ENCODE assay signal across 9 cellular contexts in genomic region chr1:48499211-48499610, GRCh38. TPM values are rescaled to one million over a fixed set of nuclear protein-coding genes. Genes with fewer than 3 reads are reported as not detected.
"Had no signal": no experiment of that assay in that cellular context is flagged by ENCODE, and none has a peak within 500 bp of the region (broad histone marks: within the 10 kb centered on the region; RNA-seq: fewer than 3 reads in every experiment).

No MANE protein-coding gene starts in this region.

- H3K9me3 Mint-ChIP-seq: activated CD4-positive, alpha-beta memory T cell treated with anti-CD3 and anti-CD28 coated beads for 36 hours; activated CD4-positive, alpha-beta T cell treated with anti-CD3 and anti-CD28 coated beads, Interleukin-2, amount 10 ng/mL, durations not matched to agents 7 days and 5 days; activated naive CD4-positive, alpha-beta T cell treated with anti-CD3 and anti-CD28 coated beads for 36 hours; activated T-helper 17 cell treated with anti-CD3 and anti-CD28 coated beads, Interleukin-2, amount 50 U/mL, for 72 hours had no signal

- H3K4me1 Mint-ChIP-seq: activated T-helper 17 cell treated with anti-CD3 and anti-CD28 coated beads, Interleukin-2, amount 50 U/mL, for 72 hours had no signal

- H3K27ac Mint-ChIP-seq: activated CD4-positive, alpha-beta memory T cell treated with anti-CD3 and anti-CD28 coated beads for 36 hours; activated CD4-positive, alpha-beta T cell treated with anti-CD3 and anti-CD28 coated beads, Interleukin-2, amount 10 ng/mL, durations not matched to agents 7 days and 5 days; activated naive CD4-positive, alpha-beta T cell treated with anti-CD3 and anti-CD28 coated beads for 36 hours; activated naive CD8-positive, alpha-beta T cell; activated T-helper 17 cell treated with anti-CD3 and anti-CD28 coated beads, Interleukin-2, amount 50 U/mL, for 72 hours had no signal

- H3K36me3 Mint-ChIP-seq: activated CD4-positive, alpha-beta memory T cell treated with anti-CD3 and anti-CD28 coated beads for 36 hours; activated naive CD8-positive, alpha-beta T cell had no signal

- H3K27me3 Mint-ChIP-seq: activated CD4-positive, alpha-beta memory T cell treated with anti-CD3 and anti-CD28 coated beads for 36 hours; activated CD4-positive, alpha-beta T cell treated with anti-CD3 and anti-CD28 coated beads, Interleukin-2, amount 10 ng/mL, durations not matched to agents 7 days and 5 days; activated naive CD8-positive, alpha-beta T cell; activated T-helper 17 cell treated with anti-CD3 and anti-CD28 coated beads, Interleukin-2, amount 50 U/mL, for 72 hours had no signal

- DNase-seq: activated gamma-delta T cell, NCI-H226, PC-9, SIG-M5 had no signal

- H3K4me3 Mint-ChIP-seq: activated CD4-positive, alpha-beta memory T cell treated with anti-CD3 and anti-CD28 coated beads for 36 hours; activated CD4-positive, alpha-beta T cell treated with anti-CD3 and anti-CD28 coated beads, Interleukin-2, amount 10 ng/mL, durations not matched to agents 7 days and 5 days; activated naive CD4-positive, alpha-beta T cell treated with anti-CD3 and anti-CD28 coated beads for 36 hours; activated naive CD8-positive, alpha-beta T cell; activated T-helper 17 cell treated with anti-CD3 and anti-CD28 coated beads, Interleukin-2, amount 50 U/mL, for 72 hours had no signal

RNA-seq across cellular contexts. Expression of gene SPATA6, which starts 27.2 kb away (rescaled TPM):
- total RNA-seq: PC-9 had no signal
